In genomic region chr6:117448011-117448410, GRCh38 we compare ENCODE assay signal across 1 cellular context.
TF ChIP-seq lines count a peak whose summit lies in the region.

No MANE protein-coding gene starts in this region.

TF ChIP-seq in K562, 482 proteins besides CTCF, POLR2A, EP300 and RAD21:
- no peak for TF ChIP-seq RBM14 (IDR thresholded peaks at IDR 0.05; ENCODE audit: borderline replicate concordance, insufficient read depth, low read depth, low read length)
